23 cellular contexts compared by ENCODE assay signal in the genomic region with DNA sequence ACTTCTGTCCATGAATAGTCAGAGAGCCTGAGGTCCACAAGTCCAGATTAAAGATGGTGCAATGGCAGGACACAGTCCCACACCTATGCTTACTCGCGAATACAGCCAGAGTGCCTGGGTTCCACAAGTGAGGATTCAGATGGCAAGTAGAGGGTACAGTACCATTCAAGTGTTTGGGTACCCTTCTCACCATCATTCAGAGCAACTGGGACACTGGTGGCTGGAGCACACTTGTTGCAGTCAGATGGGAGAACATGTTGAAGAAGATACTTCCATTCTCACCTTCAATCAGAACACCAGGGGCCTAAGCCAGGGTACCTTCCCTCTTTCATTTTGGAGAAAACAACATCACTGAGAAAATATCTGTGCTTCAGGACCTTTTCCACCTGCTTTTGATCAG. TPM values are rescaled to one million over a fixed set of nuclear protein-coding genes. Genes with fewer than 3 reads are reported as not detected.
DNase-seq lines count a peak whose midpoint lies in the region; TF ChIP-seq lines count a peak whose summit lies in the region.
"Had no signal": no experiment of that assay in that cellular context is flagged by ENCODE, and none has a peak within 500 bp of the region (broad histone marks: within the 10 kb centered on the region; RNA-seq: fewer than 3 reads in every experiment).

No MANE protein-coding gene starts in this region.

- DNase-seq in neuronal stem cell (ENCODE audit: low spot score): no peak
- peak; percentile 22 for DNase-seq in posterior vena cava (ENCODE audit: low spot score)
- DNase-seq in chondrocyte (ENCODE audit: low spot score): no peak
- no peak for DNase-seq in NCI-H187 treated with DMSO at 0.1 percent for 48 hours (lab: John Stamatoyannopoulos, UW)
- DNase-seq: 8988T; ACHN; BE2C; C1 segment of cervical spinal cord; CD4-positive, alpha-beta memory T cell; CD4-positive, CD25-positive, alpha-beta regulatory T cell; CD8-positive, alpha-beta memory T cell; COR-L47; DMS 273 treated with DMSO at 0.1 percent for 48 hours; DMS153; DMS53; DMS79; DND-41; EL; GDM1 had no signal

- no peaks in the 10 kb centered on the region for H3K4me1 Mint-ChIP-seq in chondrocyte (ENCODE audit: low read depth)
- H3K4me1 Mint-ChIP-seq: CD14-positive monocyte; CD8-positive, alpha-beta memory T cell had no signal

- H3K79me1 ChIP-seq in neuronal stem cell (ENCODE audit: low read depth, low read length): no peaks in the 10 kb centered on the region

- no peak overlapping the region for H3K4me2 ChIP-seq in neuronal stem cell (ENCODE audit: insufficient read depth, low read length, poor library complexity, severe bottlenecking)
- H3K4me2 ChIP-seq: BLaER1 had no signal

- no peak overlapping the region for H2BK12ac ChIP-seq in neuronal stem cell (ENCODE audit: low read length)

- no peak overlapping the region for H2AK5ac ChIP-seq in neuronal stem cell (ENCODE audit: low read depth, low read length)

- WGBS in neuronal stem cell (ENCODE audit: extremely low coverage in 2 of 2, insufficient read length in 2 of 2, insufficient replicate concordance in 1 of 2), 2 donors: no CpG with 5 or more reads among the region's 2 CpGs

- peak overlapping the region; percentile 35 for H3K9ac ChIP-seq in neuronal stem cell (ENCODE audit: low read depth, low read length, poor library complexity)
- H3K9ac ChIP-seq: BLaER1 had no signal

- no peak overlapping the region for H2BK5ac ChIP-seq in neuronal stem cell (ENCODE audit: low read length)

- no peak for TF ChIP-seq CTCF in HEK293 (tag by site-specific recombination; IDR thresholded peaks at IDR 0.05)
- no peak for TF ChIP-seq CTCF in chondrocyte (IDR thresholded peaks at IDR 0.05)

- no peak overlapping the region for H3K4me3 Mint-ChIP-seq in chondrocyte (ENCODE audit: unreplicated experiment)
- H3K4me3 Mint-ChIP-seq: CD14-positive monocyte; CD4-positive, CD25-positive, alpha-beta regulatory T cell; CD8-positive, alpha-beta memory T cell had no signal

- no peaks in the 10 kb centered on the region for H3K27me3 Mint-ChIP-seq in chondrocyte (ENCODE audit: low read depth)
- H3K27me3 Mint-ChIP-seq: CD4-positive, alpha-beta memory T cell; CD4-positive, CD25-positive, alpha-beta regulatory T cell; CD8-positive, alpha-beta memory T cell had no signal

- H3K36me3 Mint-ChIP-seq in chondrocyte (ENCODE audit: low read depth): no peaks in the 10 kb centered on the region
- H3K36me3 Mint-ChIP-seq: CD14-positive monocyte had no signal

- H3K36me3 ChIP-seq in HEK293 (ENCODE audit: control insufficient read depth in 2 of 2, insufficient read depth in 1 of 2, low read length in 2 of 2) (no peaks in the 10 kb centered on the region), neuronal stem cell (replicated peaks in 1 of 2; ENCODE audit: control insufficient read depth in 2 of 2, insufficient read depth in 2 of 2, low read length in 2 of 2) (peaks cover 0 to 9% of the 10 kb centered on the region in 2 donors)
- H3K36me3 ChIP-seq: BE2C had no signal

- H3K18ac ChIP-seq in neuronal stem cell (ENCODE audit: low read length): no peak overlapping the region

- peaks cover 10% of the 10 kb centered on the region for H3K9me3 Mint-ChIP-seq in chondrocyte (ENCODE audit: low read depth)
- H3K9me3 Mint-ChIP-seq: CD8-positive, alpha-beta memory T cell had no signal

- intact Hi-C loops in posterior vena cava (cut with DNase I): no loop called here

- H3K27ac ChIP-seq in HEK293 (ENCODE audit: extremely low read depth, low read depth, low read length): no peak overlapping the region
- H3K27ac ChIP-seq in neuronal stem cell (replicated peaks; ENCODE audit: low read length): no peak overlapping the region
- H3K27ac ChIP-seq: BLaER1 had no signal

- H3K27me3 ChIP-seq in neuronal stem cell (ENCODE audit: control insufficient read depth in 3 of 3, insufficient read depth in 3 of 3, low read depth in 1 of 3, low read length in 3 of 3): no peaks in the 10 kb centered on the region
- H3K27me3 ChIP-seq: BE2C, BLaER1 had no signal

- POLR2A ChIA-PET in HEK293 (lab: Yijun Ruan, JAX): no interaction called here

- H2BK120ac ChIP-seq in neuronal stem cell (ENCODE audit: low read depth, low read length): no peak overlapping the region

- CTCF ChIA-PET in HEK293 (lab: Yijun Ruan, JAX): no interaction called here

- H3K4me3 ChIP-seq in HEK293 (ENCODE audit: low read depth, low read length) (no peak overlapping the region), neuronal stem cell (ENCODE audit: low read length in 2 of 2) (no peak overlapping the region)
- H3K4me3 ChIP-seq: BLaER1, GM12878 had no signal

- H3K14ac ChIP-seq in neuronal stem cell (ENCODE audit: low read length): no peak overlapping the region

- H3K4me1 ChIP-seq in HEK293 (ENCODE audit: control insufficient read depth, insufficient read depth, low read length) (no peaks in the 10 kb centered on the region), neuronal stem cell (ENCODE audit: control insufficient read depth in 2 of 2, insufficient read depth in 1 of 2, low read depth in 1 of 2, low read length in 2 of 2) (no peaks in the 10 kb centered on the region)
- H3K4me1 ChIP-seq: BE2C had no signal

- no peak overlapping the region for H2BK15ac ChIP-seq in neuronal stem cell (ENCODE audit: low read length)

- peaks cover 2% of the 10 kb centered on the region; the same call in 1 of the 2 replicates for H3K9me3 ChIP-seq in HEK293 (ENCODE audit: control insufficient read depth, insufficient read depth, low read depth, low read length)
- H3K9me3 ChIP-seq in neuronal stem cell (replicated peaks in 1 of 2; ENCODE audit: control insufficient read depth in 2 of 2, insufficient read depth in 1 of 2, low read depth in 1 of 2, low read length in 2 of 2): peaks cover 0 to 16% of the 10 kb centered on the region in 2 donors
- H3K9me3 ChIP-seq: BE2C had no signal

- no peak overlapping the region for H3K23ac ChIP-seq in neuronal stem cell (ENCODE audit: low read depth, low read length, poor library complexity)

- H3K4ac ChIP-seq in neuronal stem cell (ENCODE audit: low read length): no peak overlapping the region

- no peak overlapping the region for H4K8ac ChIP-seq in neuronal stem cell (ENCODE audit: low read depth, low read length)

- H2AFZ ChIP-seq in neuronal stem cell (ENCODE audit: low read length): no peak overlapping the region

- H3K27ac Mint-ChIP-seq in chondrocyte (ENCODE audit: unreplicated experiment): no peak overlapping the region
- H3K27ac Mint-ChIP-seq: CD14-positive monocyte; CD4-positive, alpha-beta memory T cell; CD4-positive, CD25-positive, alpha-beta regulatory T cell had no signal

- H4K91ac ChIP-seq in neuronal stem cell (ENCODE audit: low read depth, low read length, poor library complexity): no peak overlapping the region

TF ChIP-seq in HEK293, 187 proteins besides CTCF, POLR2A, EP300 and RAD21:
- TF ChIP-seq SCRT2 (tag by site-specific recombination; IDR thresholded peaks at IDR 0.05) (peak; percentile 63), EGR2 (tag by site-specific recombination; IDR thresholded peaks at IDR 0.05; ENCODE audit: low read depth) (no peak), ZNF629 (tag by site-specific recombination; IDR thresholded peaks at IDR 0.05) (no peak), SCRT1 (tag by site-specific recombination; IDR thresholded peaks at IDR 0.05; ENCODE audit: borderline replicate concordance) (peak; percentile 56; the same call in 1 of the 2 replicates)

RNA-seq across cellular contexts. Expression of gene ZNF599, which starts 43.7 kb away (rescaled TPM):
- 5.9 TPM for polyA plus RNA-seq in neuronal stem cell (2013, experiment 1 of 2)
- 5.4 TPM for polyA plus RNA-seq in neuronal stem cell (2013, experiment 2 of 2)
- 1 to 10 TPM; 4.1 to 5.8 TPM for total RNA-seq in posterior vena cava
- total RNA-seq in chondrocyte: 3.9 to 8.8 TPM (median 4.8 TPM) in 3 replicates
